In genomic region chr17:1399679-1400512, GRCh38 we compare ENCODE assay signal across 8 cellular contexts. TPM values are rescaled to one million over a fixed set of nuclear protein-coding genes. Genes with fewer than 3 reads are reported as not detected.
DNase-seq lines count a peak whose midpoint lies in the region; ATAC-seq and TF ChIP-seq lines count a peak whose summit lies in the region.

Gene YWHAE, minus strand, starts transcription at chr17:1400222. Its CDS starts 112 bp downstream, at chr17:1400110.

- peaks cover 50% of the 10 kb centered on the region for H3K79me2 ChIP-seq in KMS-11 (ENCODE audit: insufficient read depth, low read depth)

- peak within 1 kb of the TSS; percentile 98 for H3K9ac ChIP-seq in KMS-11

- peaks cover 26% of the 10 kb centered on the region for H3K4me1 ChIP-seq in KMS-11 (ENCODE audit: low read depth, poor library complexity, severe bottlenecking)
- peaks cover 0 to 40% (median 0%) of the 10 kb centered on the region in 4 donors for H3K4me1 ChIP-seq in Peyer's patch
- H3K4me1 ChIP-seq in esophagus muscularis mucosa = peaks cover 39 to 49% (median 45%) of the 10 kb centered on the region in 4 donors

- H3K4me3 ChIP-seq in KMS-11 (IDR thresholded peaks at IDR 0.05; ENCODE audit: insufficient read depth, low read depth, low read length) (no peak within 1 kb of the TSS), Peyer's patch (peak within 1 kb of the TSS; percentile 81 to 97 (median 92)), esophagus muscularis mucosa (peak within 1 kb of the TSS; percentile 72 to 88 (median 84))

- ATAC-seq in GM21737 (IDR thresholded peaks at IDR 0.05; ENCODE audit: unreplicated experiment) = peak; percentile 95
- ATAC-seq in activated T-cell treated with anti-CD3 and anti-CD28 coated beads, Interleukin-2, amount 50 U/mL, for 72 hours (replicated peaks in 1 of 2) = peak; percentile 95 to 96

- H3K9me3 ChIP-seq in Peyer's patch = no peaks in the 10 kb centered on the region
- H3K9me3 ChIP-seq in esophagus muscularis mucosa = no peaks in the 10 kb centered on the region

- peak within 1 kb of the TSS; percentile 95 for H3K4me2 ChIP-seq in KMS-11

- under 1% methylated on average over 30 of the region's 82 CpGs for WGBS in esophagus muscularis mucosa

- DNase-seq in DMS53 (lab: John Stamatoyannopoulos, UW) (peak; percentile 97), Peyer's patch (peak; percentile 96 to 99 (median 98)), esophagus muscularis mucosa (ENCODE audit: extremely low spot score) (peak; percentile 99), myocyte (ENCODE audit: low read depth) (peak; percentile 96)
- DNase-seq in activated T-cell treated with anti-CD3 and anti-CD28 coated beads, Interleukin-2, amount 50 U/mL, for 72 hours = peak; percentile 97 to 98
- peak; percentile 95 to 97 for DNase-seq in stimulated activated CD8-positive, alpha-beta memory T cell treated with anti-CD3 and anti-CD28 coated beads, Interleukin-7, amount 100 ng/mL, for 48 hours (ENCODE audit: extremely low read depth in 1 of 2, low read depth in 1 of 2)

- H3K36me3 ChIP-seq in KMS-11 (ENCODE audit: insufficient read depth) (no peaks in the 10 kb centered on the region), Peyer's patch (no peaks in the 10 kb centered on the region), esophagus muscularis mucosa (no peaks in the 10 kb centered on the region)

- TF ChIP-seq CTCF in KMS-11 (conservative IDR thresholded peaks at IDR 0.05; ENCODE audit: low read depth, low read length) (no peak), Peyer's patch (IDR thresholded peaks at IDR 0.05) (peak in 1 of 6 experiments; percentile 13), esophagus muscularis mucosa (IDR thresholded peaks at IDR 0.05) (no peak)

- intact Hi-C loops in esophagus muscularis mucosa (cut with DNase I) = loop anchor here (2.0 kb wide), 1 partner anchor 33 kb away; no protein-coding TSS in a partner anchor

- no peak for TF ChIP-seq EP300 in esophagus muscularis mucosa (IDR thresholded peaks at IDR 0.05)

- H3K9me3 Mint-ChIP-seq in activated T-cell treated with anti-CD3 and anti-CD28 coated beads, Interleukin-2, amount 50 U/mL, for 72 hours = no peaks in the 10 kb centered on the region

- H3K36me3 Mint-ChIP-seq in activated T-cell treated with anti-CD3 and anti-CD28 coated beads, Interleukin-2, amount 50 U/mL, for 72 hours (ENCODE audit: insufficient read depth in 2 of 2) = peaks cover 9 to 29% of the 10 kb centered on the region in 2 donors

- peak within 1 kb of the TSS; percentile 94 to 95 for H3K4me3 Mint-ChIP-seq in activated T-cell treated with anti-CD3 and anti-CD28 coated beads, Interleukin-2, amount 50 U/mL, for 72 hours

- peaks cover 26% of the 10 kb centered on the region; the same call in 1 of the 2 replicates for H4K20me1 ChIP-seq in KMS-11 (ENCODE audit: insufficient read depth)

- TF ChIP-seq POLR2A in Peyer's patch (IDR thresholded peaks at IDR 0.05) (peak; percentile 51 to 79), esophagus muscularis mucosa (IDR thresholded peaks at IDR 0.05; ENCODE audit: low read depth) (peak; percentile 92)

- H3K27me3 ChIP-seq in KMS-11 (ENCODE audit: insufficient read depth, low read depth) = no peaks in the 10 kb centered on the region
- H3K27me3 ChIP-seq in Peyer's patch = no peaks in the 10 kb centered on the region
- no peaks in the 10 kb centered on the region for H3K27me3 ChIP-seq in esophagus muscularis mucosa

- no peaks in the 10 kb centered on the region for H3K27me3 Mint-ChIP-seq in activated T-cell treated with anti-CD3 and anti-CD28 coated beads, Interleukin-2, amount 50 U/mL, for 72 hours (ENCODE audit: low read depth)

- peaks cover 37% of the 10 kb centered on the region for H3K4me1 Mint-ChIP-seq in activated T-cell treated with anti-CD3 and anti-CD28 coated beads, Interleukin-2, amount 50 U/mL, for 72 hours (ENCODE audit: low read depth)

- H2AFZ ChIP-seq in KMS-11 (ENCODE audit: low read depth) = peak within 1 kb of the TSS; percentile 71

- peak within 1 kb of the TSS; percentile 97 for H3K27ac Mint-ChIP-seq in activated T-cell treated with anti-CD3 and anti-CD28 coated beads, Interleukin-2, amount 50 U/mL, for 72 hours

- peak within 1 kb of the TSS; percentile 96 for H3K27ac ChIP-seq in KMS-11
- peak within 1 kb of the TSS; percentile 93 to 97 (median 95) for H3K27ac ChIP-seq in Peyer's patch
- H3K27ac ChIP-seq in esophagus muscularis mucosa (replicated peaks in 1 of 4) = peak within 1 kb of the TSS; percentile 95 to 98 (median 96)

RNA-seq across cellular contexts. Expression of gene YWHAE, which starts in this region (rescaled TPM):
- total RNA-seq in Peyer's patch (100 to 1,000 TPM; 317 to 474 (median 395) TPM), esophagus muscularis mucosa (100 to 1,000 TPM; 329 to 408 (median 364) TPM), myocyte (680 and 704 TPM in 2 replicates)
- total RNA-seq in activated T-cell treated with anti-CD3 and anti-CD28 coated beads, Interleukin-2, amount 50 U/mL, for 72 hours = 100 to 1,000 TPM; 328 to 339 TPM
- 726 TPM for polyA plus RNA-seq in myocyte (2012)
